In genomic region chr15:67178569-67179210, GRCh38 we compare ENCODE assay signal across 8 cellular contexts.
DNase-seq lines count a peak whose midpoint lies in the region; ATAC-seq and TF ChIP-seq lines count a peak whose summit lies in the region.

No MANE protein-coding gene starts in this region.

- H3K4me1 ChIP-seq in thoracic aorta (ENCODE audit: control insufficient read depth in 1 of 2, low read depth in 2 of 2), result peaks cover 20 to 44% of the 10 kb centered on the region in 2 donors

- H3K4me3 ChIP-seq in astrocyte of the cerebellum (ENCODE audit: low read depth, low read length) (no peak overlapping the region), thoracic aorta (no peak overlapping the region)

- H3K36me3 Mint-ChIP-seq in activated T-helper 2 cell treated with anti-CD3 and anti-CD28 coated beads, Interferon-gamma antibody, Interleukin-2, Interleukin-4, amounts not matched to agents 10 μg/mL and 5 μg/mL and 100 μg/mL, durations not matched to agents 14 hours and 24 hours and 36 hours (ENCODE audit: low read depth), result peaks cover 60% of the 10 kb centered on the region
- H3K36me3 Mint-ChIP-seq in activated CD4-positive, alpha-beta memory T cell treated with anti-CD3 and anti-CD28 coated beads, Interleukin-2, amount 10 ng/mL, durations not matched to agents 7 days and 5 days (ENCODE audit: low read depth), result peaks cover 72% of the 10 kb centered on the region

- H3K4me3 Mint-ChIP-seq in stimulated activated naive CD8-positive, alpha-beta T cell treated with anti-CD3 and anti-CD28 coated beads, Interleukin-15, amount 100 ng/mL, for 72 hours, result no peak overlapping the region
- no peak overlapping the region for H3K4me3 Mint-ChIP-seq in activated T-helper 2 cell treated with anti-CD3 and anti-CD28 coated beads, Interferon-gamma antibody, Interleukin-2, Interleukin-4, amounts not matched to agents 10 μg/mL and 5 μg/mL and 100 μg/mL, durations not matched to agents 14 hours and 24 hours and 36 hours (ENCODE audit: low read depth)
- H3K4me3 Mint-ChIP-seq in activated CD4-positive, alpha-beta memory T cell treated with anti-CD3 and anti-CD28 coated beads, Interleukin-2, amount 10 ng/mL, durations not matched to agents 7 days and 5 days, result no peak overlapping the region

- H3K27me3 ChIP-seq in thoracic aorta (replicated peaks; ENCODE audit: insufficient read depth), result no peaks in the 10 kb centered on the region

- H3K9me3 ChIP-seq in thoracic aorta, result no peaks in the 10 kb centered on the region

- H3K27ac ChIP-seq in thoracic aorta, result peak overlapping the region; percentile 20 to 36

- CTCF ChIA-PET in activated CD4-positive, alpha-beta memory T cell treated with anti-CD3 and anti-CD28 coated beads, Interleukin-2, amount 10 ng/mL, durations not matched to agents 7 days and 5 days (lab: Charles Lee), result interaction anchor here (0.9 kb wide), 1 partner anchor 125 kb away, joined by 3 read pairs; no protein-coding TSS in a partner anchor

- H3K4me1 Mint-ChIP-seq in stimulated activated naive CD8-positive, alpha-beta T cell treated with anti-CD3 and anti-CD28 coated beads, Interleukin-15, amount 100 ng/mL, for 72 hours, result peaks cover 40% of the 10 kb centered on the region
- H3K4me1 Mint-ChIP-seq in activated T-helper 2 cell treated with anti-CD3 and anti-CD28 coated beads, Interferon-gamma antibody, Interleukin-2, Interleukin-4, amounts not matched to agents 10 μg/mL and 5 μg/mL and 100 μg/mL, durations not matched to agents 14 hours and 24 hours and 36 hours (ENCODE audit: low read depth), result peaks cover 19% of the 10 kb centered on the region
- peaks cover 34% of the 10 kb centered on the region for H3K4me1 Mint-ChIP-seq in activated CD4-positive, alpha-beta memory T cell treated with anti-CD3 and anti-CD28 coated beads, Interleukin-2, amount 10 ng/mL, durations not matched to agents 7 days and 5 days

- no peaks in the 10 kb centered on the region for H3K9me3 Mint-ChIP-seq in stimulated activated naive CD8-positive, alpha-beta T cell treated with anti-CD3 and anti-CD28 coated beads, Interleukin-15, amount 100 ng/mL, for 72 hours
- no peaks in the 10 kb centered on the region for H3K9me3 Mint-ChIP-seq in activated T-helper 2 cell treated with anti-CD3 and anti-CD28 coated beads, Interferon-gamma antibody, Interleukin-2, Interleukin-4, amounts not matched to agents 10 μg/mL and 5 μg/mL and 100 μg/mL, durations not matched to agents 14 hours and 24 hours and 36 hours
- H3K9me3 Mint-ChIP-seq in activated CD4-positive, alpha-beta memory T cell treated with anti-CD3 and anti-CD28 coated beads, Interleukin-2, amount 10 ng/mL, durations not matched to agents 7 days and 5 days, result no peaks in the 10 kb centered on the region

- ATAC-seq in thoracic aorta (ENCODE audit: insufficient number of reproducible peaks, low FRiP score, low read depth) (peak; percentile 72), GM18858 (IDR thresholded peaks at IDR 0.05; ENCODE audit: unreplicated experiment) (no peak)
- no peak for ATAC-seq in stimulated activated naive CD8-positive, alpha-beta T cell treated with anti-CD3 and anti-CD28 coated beads, Interleukin-15, amount 100 ng/mL, for 72 hours

- no peaks in the 10 kb centered on the region for H3K27me3 Mint-ChIP-seq in stimulated activated naive CD8-positive, alpha-beta T cell treated with anti-CD3 and anti-CD28 coated beads, Interleukin-15, amount 100 ng/mL, for 72 hours
- no peaks in the 10 kb centered on the region for H3K27me3 Mint-ChIP-seq in activated T-helper 2 cell treated with anti-CD3 and anti-CD28 coated beads, Interferon-gamma antibody, Interleukin-2, Interleukin-4, amounts not matched to agents 10 μg/mL and 5 μg/mL and 100 μg/mL, durations not matched to agents 14 hours and 24 hours and 36 hours (ENCODE audit: low read depth)
- no peaks in the 10 kb centered on the region for H3K27me3 Mint-ChIP-seq in activated CD4-positive, alpha-beta memory T cell treated with anti-CD3 and anti-CD28 coated beads, Interleukin-2, amount 10 ng/mL, durations not matched to agents 7 days and 5 days

- DNase-seq in HS-27A (ENCODE audit: low read depth), result peak; percentile 98
- DNase-seq in astrocyte of the cerebellum (ENCODE audit: low read depth), result peak; percentile 95
- DNase-seq in hepatic stellate cell (ENCODE audit: low spot score), result peak; percentile 96
- DNase-seq in thoracic aorta (ENCODE audit: low spot score), result no peak
- DNase-seq in stimulated activated naive CD8-positive, alpha-beta T cell treated with anti-CD3 and anti-CD28 coated beads, Interleukin-15, amount 100 ng/mL, for 72 hours, result no peak
- DNase-seq in activated T-helper 2 cell treated with anti-CD3 and anti-CD28 coated beads, Interferon-gamma antibody, Interleukin-2, Interleukin-4, amounts not matched to agents 10 μg/mL and 5 μg/mL and 100 μg/mL, durations not matched to agents 14 hours and 24 hours and 36 hours (ENCODE audit: low spot score), result no peak
- DNase-seq in activated CD4-positive, alpha-beta memory T cell treated with anti-CD3 and anti-CD28 coated beads, Interleukin-2, amount 10 ng/mL, durations not matched to agents 7 days and 5 days, result no peak

- no peaks in the 10 kb centered on the region for H3K36me3 ChIP-seq in thoracic aorta

- in situ Hi-C loops in astrocyte of the cerebellum (cut with HindIII; ENCODE audit: low sequenced_read_pairs), result no loop called here

- TF ChIP-seq CTCF in astrocyte of the cerebellum (IDR thresholded peaks at IDR 0.05; ENCODE audit: low read depth, low read length, missing control alignments), result no peak
- TF ChIP-seq CTCF in thoracic aorta (IDR thresholded peaks at IDR 0.05), result no peak

- H3K27ac Mint-ChIP-seq in stimulated activated naive CD8-positive, alpha-beta T cell treated with anti-CD3 and anti-CD28 coated beads, Interleukin-15, amount 100 ng/mL, for 72 hours, result no peak overlapping the region
- H3K27ac Mint-ChIP-seq in activated T-helper 2 cell treated with anti-CD3 and anti-CD28 coated beads, Interferon-gamma antibody, Interleukin-2, Interleukin-4, amounts not matched to agents 10 μg/mL and 5 μg/mL and 100 μg/mL, durations not matched to agents 14 hours and 24 hours and 36 hours, result no peak overlapping the region
- H3K27ac Mint-ChIP-seq in activated CD4-positive, alpha-beta memory T cell treated with anti-CD3 and anti-CD28 coated beads, Interleukin-2, amount 10 ng/mL, durations not matched to agents 7 days and 5 days, result no peak overlapping the region

- intact Hi-C loops in activated T-helper 2 cell treated with anti-CD3 and anti-CD28 coated beads, Interferon-gamma antibody, Interleukin-2, Interleukin-4, amounts not matched to agents 10 μg/mL and 5 μg/mL and 100 μg/mL, durations not matched to agents 14 hours and 24 hours and 36 hours (cut with micrococcal nuclease), result no loop called here

- POLR2A ChIA-PET in activated CD4-positive, alpha-beta memory T cell treated with anti-CD3 and anti-CD28 coated beads, Interleukin-2, amount 10 ng/mL, durations not matched to agents 7 days and 5 days (lab: Charles Lee), result interaction anchor here (0.8 kb wide), 1 partner anchor 107 kb away, joined by 3 read pairs; no protein-coding TSS in a partner anchor

Comparison
In these comparisons a context has a peak if more than half of its experiments do, and no peak if none do; other contexts are left out.
1. DNase-seq: peak in HS-27A (single experiment), astrocyte of the cerebellum (single experiment) and hepatic stellate cell (single experiment); none in thoracic aorta (single experiment), stimulated activated naive CD8-positive, alpha-beta T cell treated with anti-CD3 and anti-CD28 coated beads, Interleukin-15, amount 100 ng/mL, for 72 hours (0 of 2), activated T-helper 2 cell treated with anti-CD3 and anti-CD28 coated beads, Interferon-gamma antibody, Interleukin-2, Interleukin-4, amounts not matched to agents 10 μg/mL and 5 μg/mL and 100 μg/mL, durations not matched to agents 14 hours and 24 hours and 36 hours (single experiment) and activated CD4-positive, alpha-beta memory T cell treated with anti-CD3 and anti-CD28 coated beads, Interleukin-2, amount 10 ng/mL, durations not matched to agents 7 days and 5 days (single experiment).